ENCODE assay signal across 20 cellular contexts in genomic region chr5:156595132-156595787, GRCh38.
DNase-seq lines count a peak whose midpoint lies in the region; ATAC-seq and TF ChIP-seq lines count a peak whose summit lies in the region.
"Had no signal": no experiment of that assay in that cellular context is flagged by ENCODE, and none has a peak within 500 bp of the region (broad histone marks: within the 10 kb centered on the region; RNA-seq: fewer than 3 reads in every experiment).

No MANE protein-coding gene starts in this region.

- peak; percentile 30 for ATAC-seq in body of pancreas
- ATAC-seq in GM18873 (IDR thresholded peaks at IDR 0.05; ENCODE audit: low FRiP score, unreplicated experiment) = no peak
- ATAC-seq: activated CD4-positive, alpha-beta T cell treated with anti-CD3 and anti-CD28 coated beads for 36 hours had no signal

- no peak for TF ChIP-seq CTCF in body of pancreas (IDR thresholded peaks at IDR 0.05)
- peak; percentile 43 for TF ChIP-seq CTCF in left ventricle myocardium inferior (IDR thresholded peaks at IDR 0.05; ENCODE audit: borderline replicate concordance)

- no peak overlapping the region for H3K27ac Mint-ChIP-seq in CD8-positive, alpha-beta memory T cell
- H3K27ac Mint-ChIP-seq: activated CD4-positive, alpha-beta T cell treated with anti-CD3 and anti-CD28 coated beads for 36 hours; dendritic cell treated with granulocyte-macrophage colony-stimulating factor and Interleukin-4, amounts not matched to agents 40 ng/mL and 50 ng/mL, for 4 days; nephron progenitor cell had no signal

- no peak overlapping the region for H3K4me3 Mint-ChIP-seq in CD8-positive, alpha-beta memory T cell
- H3K4me3 Mint-ChIP-seq: activated CD4-positive, alpha-beta T cell treated with anti-CD3 and anti-CD28 coated beads for 36 hours; dendritic cell treated with granulocyte-macrophage colony-stimulating factor and Interleukin-4, amounts not matched to agents 40 ng/mL and 50 ng/mL, for 4 days; nephron progenitor cell had no signal

- H3K4me3 ChIP-seq in body of pancreas (no peak overlapping the region), left ventricle myocardium inferior (no peak overlapping the region), muscle layer of colon (ENCODE audit: low read depth in 1 of 2, low read length in 2 of 2) (no peak overlapping the region)
- no peak overlapping the region for H3K4me3 ChIP-seq in CD8-positive, alpha-beta memory T cell (ENCODE audit: low read length)
- H3K4me3 ChIP-seq: MG63 had no signal

- H3K27ac ChIP-seq in body of pancreas (no peak overlapping the region), left ventricle myocardium inferior (replicated peaks) (peak overlapping the region; percentile 90), muscle layer of colon (ENCODE audit: low read depth, low read length) (peak overlapping the region; percentile 12), temporal lobe (ENCODE audit: low read depth, low read length) (peak overlapping the region; percentile 21)
- no peak overlapping the region for H3K27ac ChIP-seq in CD8-positive, alpha-beta memory T cell (ENCODE audit: low read depth, low read length)

- CTCF ChIA-PET in CD8-positive, alpha-beta memory T cell (lab: Charles Lee) = no interaction called here

- H3K9ac ChIP-seq in muscle layer of colon (ENCODE audit: low read length) = no peak overlapping the region

- H3K9me3 ChIP-seq in body of pancreas (no peaks in the 10 kb centered on the region), left ventricle myocardium inferior (replicated peaks) (no peaks in the 10 kb centered on the region), muscle layer of colon (ENCODE audit: low read length) (no peaks in the 10 kb centered on the region)
- H3K9me3 ChIP-seq in CD8-positive, alpha-beta memory T cell (ENCODE audit: low read length) = no peaks in the 10 kb centered on the region
- H3K9me3 ChIP-seq: MG63 had no signal

- H3K36me3 ChIP-seq in body of pancreas (replicated peaks in 1 of 2; ENCODE audit: insufficient read depth in 1 of 2, low read depth in 2 of 2) (no peaks in the 10 kb centered on the region), left ventricle myocardium inferior (peaks cover 8% of the 10 kb centered on the region), muscle layer of colon (ENCODE audit: insufficient read depth, low read length) (no peaks in the 10 kb centered on the region)
- H3K36me3 ChIP-seq in CD8-positive, alpha-beta memory T cell (ENCODE audit: insufficient read depth, low read length) = no peaks in the 10 kb centered on the region
- H3K36me3 ChIP-seq: MG63 had no signal

- peaks cover 0 to 1% (median 0%) of the 10 kb centered on the region in 5 donors for H3K9me3 Mint-ChIP-seq in CD8-positive, alpha-beta memory T cell
- H3K9me3 Mint-ChIP-seq: dendritic cell treated with granulocyte-macrophage colony-stimulating factor and Interleukin-4, amounts not matched to agents 40 ng/mL and 50 ng/mL, for 4 days; nephron progenitor cell had no signal

- DNase-seq in body of pancreas = peak in 2 of 4 donors; percentile 15 to 36
- peak; percentile 66 for DNase-seq in left ventricle myocardium inferior
- no peak for DNase-seq in HuH-7 (ENCODE audit: low spot score)
- DNase-seq in CD8-positive, alpha-beta memory T cell = no peak
- DNase-seq in dedifferentiated amniotic fluid mesenchymal stem cell (ENCODE audit: extremely low spot score) = no peak
- DNase-seq: activated CD4-positive, alpha-beta T cell treated with anti-CD3 and anti-CD28 coated beads for 36 hours; AML-193; Calu3; erythroblast; hippocampal formation; MG63; NCI-H2029; NCI-H524 treated with DMSO at 0.1 percent for 48 hours; nephron progenitor cell; stimulated activated CD4-positive, alpha-beta T cell treated with anti-CD3 and anti-CD28 coated beads, Interleukin-1b, Interleukin-23, amount 100 ng/mL, for 48 hours; T1000 had no signal

- WGBS in body of pancreas, 2 donors = 46 to 53% methylated on average over 4 of the region's 4 CpGs

- no peaks in the 10 kb centered on the region for H3K4me1 Mint-ChIP-seq in CD8-positive, alpha-beta memory T cell
- H3K4me1 Mint-ChIP-seq: activated CD4-positive, alpha-beta T cell treated with anti-CD3 and anti-CD28 coated beads for 36 hours; nephron progenitor cell had no signal

- H3K36me3 Mint-ChIP-seq in CD8-positive, alpha-beta memory T cell = no peaks in the 10 kb centered on the region

- H3K4me1 ChIP-seq in body of pancreas = no peaks in the 10 kb centered on the region
- H3K4me1 ChIP-seq in left ventricle myocardium inferior = peaks cover 40% of the 10 kb centered on the region
- H3K4me1 ChIP-seq in muscle layer of colon (ENCODE audit: insufficient read depth, low read length) = peaks cover under 1% of the 10 kb centered on the region
- no peaks in the 10 kb centered on the region for H3K4me1 ChIP-seq in CD8-positive, alpha-beta memory T cell (ENCODE audit: insufficient read depth, low read length)

- POLR2A ChIA-PET in CD8-positive, alpha-beta memory T cell (lab: Charles Lee) = no interaction called here

- intact Hi-C loops in body of pancreas (cut with DNase I) (no loop called here), left ventricle myocardium inferior (cut with micrococcal nuclease) (no loop called here)

- no peak for TF ChIP-seq POLR2A in body of pancreas (IDR thresholded peaks at IDR 0.05)

- no peaks in the 10 kb centered on the region for H3K27me3 ChIP-seq in body of pancreas
- no peaks in the 10 kb centered on the region for H3K27me3 ChIP-seq in left ventricle myocardium inferior (ENCODE audit: low read depth)
- no peaks in the 10 kb centered on the region for H3K27me3 ChIP-seq in muscle layer of colon (ENCODE audit: control insufficient read depth in 1 of 2, insufficient read depth in 2 of 2, low read length in 2 of 2)
- no peaks in the 10 kb centered on the region for H3K27me3 ChIP-seq in CD8-positive, alpha-beta memory T cell (ENCODE audit: insufficient read depth, low read length, poor library complexity, severe bottlenecking)
- H3K27me3 ChIP-seq: MG63 had no signal

- H3K27me3 Mint-ChIP-seq in CD8-positive, alpha-beta memory T cell = peaks cover 18 to 31% of the 10 kb centered on the region in 2 donors
- H3K27me3 Mint-ChIP-seq: dendritic cell treated with granulocyte-macrophage colony-stimulating factor and Interleukin-4, amounts not matched to agents 40 ng/mL and 50 ng/mL, for 4 days had no signal

Comparison
In these comparisons a context has a peak if more than half of its experiments do, and no peak if none do; other contexts are left out.
1. H3K27ac ChIP-seq: peak in left ventricle myocardium inferior (single experiment), muscle layer of colon (single experiment) and temporal lobe (single experiment); none in body of pancreas (0 of 4) and CD8-positive, alpha-beta memory T cell (single experiment).